In the genomic region with DNA sequence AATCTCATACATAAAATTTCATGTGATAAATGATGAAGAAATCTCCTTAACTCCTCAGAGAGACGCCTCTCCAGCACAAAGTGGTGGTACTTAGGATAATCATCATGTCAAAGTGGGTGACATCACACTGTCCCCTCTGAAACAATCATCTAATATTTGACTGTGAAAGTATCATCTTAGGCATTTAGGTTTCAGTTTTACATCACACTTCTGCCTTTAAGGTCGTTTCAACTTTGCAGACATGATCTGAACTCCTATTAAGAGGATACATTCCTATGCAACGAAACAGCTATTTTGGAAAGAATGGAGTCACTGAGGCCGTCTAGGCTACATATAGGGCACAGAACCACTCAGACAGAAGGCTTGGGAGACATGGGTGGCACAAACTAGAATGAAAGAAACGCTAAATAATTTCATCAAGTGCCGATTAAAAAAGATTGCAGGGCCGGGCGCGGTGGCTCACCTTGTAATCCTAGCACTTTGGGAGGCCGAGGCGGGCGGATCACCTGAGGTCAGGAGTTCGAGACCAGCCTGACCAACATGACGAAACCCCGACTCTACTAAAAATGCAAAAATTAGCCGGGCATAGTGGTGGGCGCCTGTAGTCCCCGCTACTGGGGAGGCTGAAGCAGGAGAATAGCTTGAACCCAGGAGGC, we compare ENCODE assay signal across 8 cellular contexts. TPM values are rescaled to one million over a fixed set of nuclear protein-coding genes. Genes with fewer than 3 reads are reported as not detected.
A peak's percentile ranks its signal among the peaks of the same experiment; 100 is the strongest.
DNase-seq lines count a peak whose midpoint lies in the region; ATAC-seq and TF ChIP-seq lines count a peak whose summit lies in the region.

No MANE protein-coding gene starts in this region.

- H3K27ac Mint-ChIP-seq in activated naive CD4-positive, alpha-beta T cell treated with anti-CD3 and anti-CD28 coated beads for 36 hours: peak overlapping the region; percentile 82
- H3K27ac Mint-ChIP-seq in activated B cell treated with CpG ODN at 0.5 μM for 24 hours (peak overlapping the region; percentile 93), mesothelial cell of epicardium (no peak overlapping the region)

- no peak for DNase-seq in activated naive CD4-positive, alpha-beta T cell treated with anti-CD3 and anti-CD28 coated beads for 36 hours
- no peak for DNase-seq in activated naive CD4-positive, alpha-beta T cell treated with anti-CD3 and anti-CD28 coated beads, Interleukin-2, amount 50 U/mL, for 16 hours
- DNase-seq in activated B cell treated with CpG ODN at 0.5 μM for 24 hours: no peak
- DNase-seq in mesothelial cell of epicardium (ENCODE audit: low spot score in 2 of 2, unreplicated experiment in 2 of 2): peak in 1 of 2 experiments; percentile 28
- no peak for DNase-seq in effector CD4-positive, alpha-beta T cell
- DNase-seq in HT-29 (ENCODE audit: low spot score): no peak
- DNase-seq in GOT3 (lab: John Stamatoyannopoulos, UW): no peak

- intact Hi-C loops in activated naive CD4-positive, alpha-beta T cell treated with anti-CD3 and anti-CD28 coated beads for 36 hours (cut with micrococcal nuclease): loop anchor here (1.0 to 10.0 kb wide), 5 partner anchors 14 to 576 kb away; a partner anchor contains a TSS
- intact Hi-C loops in activated B cell treated with CpG ODN at 0.5 μM for 24 hours (cut with micrococcal nuclease): loop anchor here (2.0 kb wide), 1 partner anchor 62 kb away; no protein-coding TSS in a partner anchor

- H3K9me3 Mint-ChIP-seq in activated naive CD4-positive, alpha-beta T cell treated with anti-CD3 and anti-CD28 coated beads for 36 hours: no peaks in the 10 kb centered on the region
- no peaks in the 10 kb centered on the region for H3K9me3 Mint-ChIP-seq in activated B cell treated with CpG ODN at 0.5 μM for 24 hours
- H3K9me3 Mint-ChIP-seq in mesothelial cell of epicardium: no peaks in the 10 kb centered on the region

- no peaks in the 10 kb centered on the region for H3K27me3 Mint-ChIP-seq in activated naive CD4-positive, alpha-beta T cell treated with anti-CD3 and anti-CD28 coated beads for 36 hours (ENCODE audit: low read depth)
- no peaks in the 10 kb centered on the region for H3K27me3 Mint-ChIP-seq in activated B cell treated with CpG ODN at 0.5 μM for 24 hours
- H3K27me3 Mint-ChIP-seq in mesothelial cell of epicardium (ENCODE audit: low read depth): no peaks in the 10 kb centered on the region

- H3K36me3 Mint-ChIP-seq in activated naive CD4-positive, alpha-beta T cell treated with anti-CD3 and anti-CD28 coated beads for 36 hours (ENCODE audit: low read depth): peaks cover 18% of the 10 kb centered on the region
- H3K36me3 Mint-ChIP-seq in activated B cell treated with CpG ODN at 0.5 μM for 24 hours (ENCODE audit: low read depth) (peaks cover 56% of the 10 kb centered on the region), mesothelial cell of epicardium (no peaks in the 10 kb centered on the region)

- CTCF ChIA-PET in activated naive CD4-positive, alpha-beta T cell treated with anti-CD3 and anti-CD28 coated beads for 36 hours (lab: Charles Lee): interaction anchor here (1.1 kb wide), 1 partner anchor 36 kb away, joined by 6 read pairs; no protein-coding TSS in a partner anchor
- CTCF ChIA-PET in activated B cell treated with CpG ODN at 0.5 μM for 24 hours (lab: Charles Lee): interaction anchor here (2.1 kb wide), 1 partner anchor 36 kb away, joined by 7 read pairs; no protein-coding TSS in a partner anchor

- ATAC-seq in HG02973 (IDR thresholded peaks at IDR 0.05; ENCODE audit: unreplicated experiment): peak; percentile 33
- ATAC-seq in activated B cell treated with CpG ODN at 0.5 μM for 24 hours (ENCODE audit: low read depth): peak; percentile 21

- H3K4me3 Mint-ChIP-seq in activated naive CD4-positive, alpha-beta T cell treated with anti-CD3 and anti-CD28 coated beads for 36 hours: peak overlapping the region; percentile 76
- peak overlapping the region; percentile 97 for H3K4me3 Mint-ChIP-seq in activated B cell treated with CpG ODN at 0.5 μM for 24 hours
- peak overlapping the region; percentile 41 for H3K4me3 Mint-ChIP-seq in mesothelial cell of epicardium

- TF ChIP-seq CTCF in activated B cell treated with CpG ODN at 0.5 μM for 24 hours (IDR thresholded peaks at IDR 0.05): no peak
- TF ChIP-seq CTCF in mesothelial cell of epicardium (IDR thresholded peaks at IDR 0.05; ENCODE audit: unreplicated experiment): no peak

- peaks cover 76% of the 10 kb centered on the region for H3K4me1 Mint-ChIP-seq in activated naive CD4-positive, alpha-beta T cell treated with anti-CD3 and anti-CD28 coated beads for 36 hours (ENCODE audit: low read depth)
- peaks cover 70% of the 10 kb centered on the region for H3K4me1 Mint-ChIP-seq in activated B cell treated with CpG ODN at 0.5 μM for 24 hours
- H3K4me1 Mint-ChIP-seq in mesothelial cell of epicardium: peaks cover 40% of the 10 kb centered on the region

- POLR2A ChIA-PET in activated B cell treated with CpG ODN at 0.5 μM for 24 hours (lab: Charles Lee): interaction anchor here (0.9 to 13.2 kb wide), 8 partner anchors 9 to 71 kb away, joined by 3 to 651 read pairs (median 18); no protein-coding TSS in a partner anchor

RNA-seq across cellular contexts. Expression of a gene that starts 2.0 kb away (rescaled TPM):
- total RNA-seq in activated naive CD4-positive, alpha-beta T cell treated with anti-CD3 and anti-CD28 coated beads for 36 hours: 100 to 1,000 TPM; 100 to 102 TPM
- total RNA-seq in activated B cell treated with CpG ODN at 0.5 μM for 24 hours: 403 and 438 TPM in 2 replicates
- total RNA-seq in mesothelial cell of epicardium: 42.4 to 43.1 TPM (median 42.8 TPM) in 3 replicates
- 126 and 133 TPM in 2 replicates for total RNA-seq in HT-29 (2014; rRNA removed; shearing (Covaris generic))

Comparison
In these comparisons a context has a peak if more than half of its experiments do, and no peak if none do; other contexts are left out.
1. H3K4me3 Mint-ChIP-seq: peak in every context shown above with its lines; median percentile 97 in activated B cell treated with CpG ODN at 0.5 μM for 24 hours; 76 in activated naive CD4-positive, alpha-beta T cell treated with anti-CD3 and anti-CD28 coated beads for 36 hours; 41 in mesothelial cell of epicardium.